ENCODE assay signal across 2 cellular contexts in the genomic region with DNA sequence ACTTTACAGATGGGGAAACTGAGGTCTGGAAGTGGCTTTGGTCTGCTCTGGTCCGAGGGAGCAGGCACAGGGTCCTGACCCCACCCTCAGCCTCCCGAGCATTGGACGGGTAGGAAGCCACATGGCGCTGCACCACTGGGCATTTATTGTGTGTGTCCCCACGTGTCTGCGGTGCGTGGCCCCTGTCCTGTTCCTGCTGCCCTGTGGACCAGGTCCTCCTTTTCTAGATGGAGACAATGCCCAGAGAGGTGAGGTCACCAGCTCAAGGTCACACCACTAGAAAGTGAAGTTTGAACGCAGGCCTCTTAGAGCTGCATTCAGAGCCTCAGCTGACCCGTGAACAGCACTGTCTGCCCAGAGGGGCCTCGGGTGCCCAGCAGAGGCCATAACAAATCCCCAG.
TF ChIP-seq lines count a peak whose summit lies in the region.

No MANE protein-coding gene starts in this region.

TF ChIP-seq in SK-N-SH, 30 proteins besides CTCF, POLR2A, EP300 and RAD21 (continued from another document):
- no peak for TF ChIP-seq RFX5 (IDR thresholded peaks at IDR 0.05; ENCODE audit: low read length)

TF ChIP-seq in SK-N-SH treated with all-trans-retinoic acid at 6 μM for 48 hours, 23 proteins besides CTCF, POLR2A, EP300 and RAD21 (continued from another document):
- TF ChIP-seq, protein P1, sequence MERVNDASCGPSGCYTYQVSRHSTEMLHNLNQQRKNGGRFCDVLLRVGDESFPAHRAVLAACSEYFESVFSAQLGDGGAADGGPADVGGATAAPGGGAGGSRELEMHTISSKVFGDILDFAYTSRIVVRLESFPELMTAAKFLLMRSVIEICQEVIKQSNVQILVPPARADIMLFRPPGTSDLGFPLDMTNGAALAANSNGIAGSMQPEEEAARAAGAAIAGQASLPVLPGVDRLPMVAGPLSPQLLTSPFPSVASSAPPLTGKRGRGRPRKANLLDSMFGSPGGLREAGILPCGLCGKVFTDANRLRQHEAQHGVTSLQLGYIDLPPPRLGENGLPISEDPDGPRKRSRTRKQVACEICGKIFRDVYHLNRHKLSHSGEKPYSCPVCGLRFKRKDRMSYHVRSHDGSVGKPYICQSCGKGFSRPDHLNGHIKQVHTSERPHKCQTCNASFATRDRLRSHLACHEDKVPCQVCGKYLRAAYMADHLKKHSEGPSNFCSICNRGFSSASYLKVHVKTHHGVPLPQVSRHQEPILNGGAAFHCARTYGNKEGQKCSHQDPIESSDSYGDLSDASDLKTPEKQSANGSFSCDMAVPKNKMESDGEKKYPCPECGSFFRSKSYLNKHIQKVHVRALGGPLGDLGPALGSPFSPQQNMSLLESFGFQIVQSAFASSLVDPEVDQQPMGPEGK (CRISPR knock-in tag; IDR thresholded peaks at IDR 0.05; ENCODE audit: borderline replicate concordance), result no peak
- TF ChIP-seq, protein P2, sequence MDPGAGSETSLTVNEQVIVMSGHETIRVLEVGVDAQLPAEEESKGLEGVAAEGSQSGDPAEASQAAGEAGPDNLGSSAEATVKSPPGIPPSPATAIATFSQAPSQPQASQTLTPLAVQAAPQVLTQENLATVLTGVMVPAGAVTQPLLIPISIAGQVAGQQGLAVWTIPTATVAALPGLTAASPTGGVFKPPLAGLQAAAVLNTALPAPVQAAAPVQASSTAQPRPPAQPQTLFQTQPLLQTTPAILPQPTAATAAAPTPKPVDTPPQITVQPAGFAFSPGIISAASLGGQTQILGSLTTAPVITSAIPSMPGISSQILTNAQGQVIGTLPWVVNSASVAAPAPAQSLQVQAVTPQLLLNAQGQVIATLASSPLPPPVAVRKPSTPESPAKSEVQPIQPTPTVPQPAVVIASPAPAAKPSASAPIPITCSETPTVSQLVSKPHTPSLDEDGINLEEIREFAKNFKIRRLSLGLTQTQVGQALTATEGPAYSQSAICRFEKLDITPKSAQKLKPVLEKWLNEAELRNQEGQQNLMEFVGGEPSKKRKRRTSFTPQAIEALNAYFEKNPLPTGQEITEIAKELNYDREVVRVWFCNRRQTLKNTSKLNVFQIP (CRISPR knock-in tag; IDR thresholded peaks at IDR 0.05; ENCODE audit: borderline replicate concordance, low read depth), result no peak
- TF ChIP-seq, protein P3, sequence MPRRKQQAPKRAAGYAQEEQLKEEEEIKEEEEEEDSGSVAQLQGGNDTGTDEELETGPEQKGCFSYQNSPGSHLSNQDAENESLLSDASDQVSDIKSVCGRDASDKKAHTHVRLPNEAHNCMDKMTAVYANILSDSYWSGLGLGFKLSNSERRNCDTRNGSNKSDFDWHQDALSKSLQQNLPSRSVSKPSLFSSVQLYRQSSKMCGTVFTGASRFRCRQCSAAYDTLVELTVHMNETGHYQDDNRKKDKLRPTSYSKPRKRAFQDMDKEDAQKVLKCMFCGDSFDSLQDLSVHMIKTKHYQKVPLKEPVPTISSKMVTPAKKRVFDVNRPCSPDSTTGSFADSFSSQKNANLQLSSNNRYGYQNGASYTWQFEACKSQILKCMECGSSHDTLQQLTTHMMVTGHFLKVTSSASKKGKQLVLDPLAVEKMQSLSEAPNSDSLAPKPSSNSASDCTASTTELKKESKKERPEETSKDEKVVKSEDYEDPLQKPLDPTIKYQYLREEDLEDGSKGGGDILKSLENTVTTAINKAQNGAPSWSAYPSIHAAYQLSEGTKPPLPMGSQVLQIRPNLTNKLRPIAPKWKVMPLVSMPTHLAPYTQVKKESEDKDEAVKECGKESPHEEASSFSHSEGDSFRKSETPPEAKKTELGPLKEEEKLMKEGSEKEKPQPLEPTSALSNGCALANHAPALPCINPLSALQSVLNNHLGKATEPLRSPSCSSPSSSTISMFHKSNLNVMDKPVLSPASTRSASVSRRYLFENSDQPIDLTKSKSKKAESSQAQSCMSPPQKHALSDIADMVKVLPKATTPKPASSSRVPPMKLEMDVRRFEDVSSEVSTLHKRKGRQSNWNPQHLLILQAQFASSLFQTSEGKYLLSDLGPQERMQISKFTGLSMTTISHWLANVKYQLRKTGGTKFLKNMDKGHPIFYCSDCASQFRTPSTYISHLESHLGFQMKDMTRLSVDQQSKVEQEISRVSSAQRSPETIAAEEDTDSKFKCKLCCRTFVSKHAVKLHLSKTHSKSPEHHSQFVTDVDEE (CRISPR knock-in tag; IDR thresholded peaks at IDR 0.05), result no peak; the same call in 1 of the 2 replicates
- no peak for TF ChIP-seq ISL1 (CRISPR knock-in tag; IDR thresholded peaks at IDR 0.05)
- TF ChIP-seq ARNTL (CRISPR knock-in tag; IDR thresholded peaks at IDR 0.05; ENCODE audit: borderline replicate concordance, low read depth), result no peak
- no peak for TF ChIP-seq ZFP30 (CRISPR knock-in tag; IDR thresholded peaks at IDR 0.05)
- TF ChIP-seq PPARA (CRISPR knock-in tag; IDR thresholded peaks at IDR 0.05; ENCODE audit: borderline replicate concordance), result no peak
- no peak for TF ChIP-seq RARB (CRISPR knock-in tag; IDR thresholded peaks at IDR 0.05)
- TF ChIP-seq SNAI2 (CRISPR knock-in tag; IDR thresholded peaks at IDR 0.05), result no peak
- TF ChIP-seq ESRRG (CRISPR knock-in tag; IDR thresholded peaks at IDR 0.05), result no peak
- TF ChIP-seq ZFP3 (CRISPR knock-in tag; IDR thresholded peaks at IDR 0.05), result no peak
- TF ChIP-seq ZC3H10 (CRISPR knock-in tag; IDR thresholded peaks at IDR 0.05), result no peak
- no peak for TF ChIP-seq ZNF8 (CRISPR knock-in tag; IDR thresholded peaks at IDR 0.05)
- TF ChIP-seq CSDC2 (CRISPR knock-in tag; IDR thresholded peaks at IDR 0.05), result no peak
- no peak for TF ChIP-seq TOX (CRISPR knock-in tag; IDR thresholded peaks at IDR 0.05; ENCODE audit: borderline replicate concordance)
- TF ChIP-seq, protein P4, sequence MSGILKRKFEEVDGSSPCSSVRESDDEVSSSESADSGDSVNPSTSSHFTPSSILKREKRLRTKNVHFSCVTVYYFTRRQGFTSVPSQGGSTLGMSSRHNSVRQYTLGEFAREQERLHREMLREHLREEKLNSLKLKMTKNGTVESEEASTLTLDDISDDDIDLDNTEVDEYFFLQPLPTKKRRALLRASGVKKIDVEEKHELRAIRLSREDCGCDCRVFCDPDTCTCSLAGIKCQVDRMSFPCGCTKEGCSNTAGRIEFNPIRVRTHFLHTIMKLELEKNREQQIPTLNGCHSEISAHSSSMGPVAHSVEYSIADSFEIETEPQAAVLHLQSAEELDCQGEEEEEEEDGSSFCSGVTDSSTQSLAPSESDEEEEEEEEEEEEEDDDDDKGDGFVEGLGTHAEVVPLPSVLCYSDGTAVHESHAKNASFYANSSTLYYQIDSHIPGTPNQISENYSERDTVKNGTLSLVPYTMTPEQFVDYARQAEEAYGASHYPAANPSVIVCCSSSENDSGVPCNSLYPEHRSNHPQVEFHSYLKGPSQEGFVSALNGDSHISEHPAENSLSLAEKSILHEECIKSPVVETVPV (CRISPR knock-in tag; IDR thresholded peaks at IDR 0.05), result no peak
- TF ChIP-seq OSR1 (CRISPR knock-in tag; IDR thresholded peaks at IDR 0.05), result no peak
TF ChIP-seq in SK-N-SH treated with all-trans-retinoic acid at 6 μM for 48 hours: peak in this region for 0.
